22 cellular contexts compared by ENCODE assay signal in the genomic region with DNA sequence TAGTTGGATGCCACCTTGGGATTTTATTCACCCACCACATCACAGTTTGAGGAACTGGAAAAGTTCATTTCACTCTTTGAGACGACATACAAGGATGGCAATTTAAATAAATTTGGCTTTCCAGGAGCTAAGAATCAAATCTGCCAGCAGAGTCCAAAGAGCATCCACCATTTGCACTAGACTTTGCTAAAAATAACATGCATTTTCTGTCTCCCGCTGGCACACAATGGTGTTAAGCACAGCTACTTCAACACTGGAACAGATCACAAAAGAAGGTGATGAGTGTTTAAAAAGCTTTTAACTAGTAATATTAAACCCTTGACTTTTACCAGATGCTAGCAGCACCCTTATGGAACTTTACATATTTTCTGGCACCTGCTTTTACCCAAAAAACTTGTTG. TPM values are rescaled to one million over a fixed set of nuclear protein-coding genes. Genes with fewer than 3 reads are reported as not detected.
DNase-seq lines count a peak whose midpoint lies in the region; ATAC-seq and TF ChIP-seq lines count a peak whose summit lies in the region.
"Had no signal": no experiment of that assay in that cellular context is flagged by ENCODE, and none has a peak within 500 bp of the region (broad histone marks: within the 10 kb centered on the region; RNA-seq: fewer than 3 reads in every experiment).

No MANE protein-coding gene starts in this region.

- intact Hi-C loops in Right ventricle myocardium inferior (cut with DNase I): no loop called here

- H2AFZ ChIP-seq in hepatocyte: no peak overlapping the region
- no peak overlapping the region for H2AFZ ChIP-seq in smooth muscle cell (ENCODE audit: low read depth)
- H2AFZ ChIP-seq: PC-9 had no signal

- no peak overlapping the region for H3K4me3 ChIP-seq in right atrium auricular region
- no peak overlapping the region for H3K4me3 ChIP-seq in hepatocyte
- H3K4me3 ChIP-seq in smooth muscle cell: no peak overlapping the region
- H3K4me3 ChIP-seq: BLaER1, GM12878, K562, PC-9, SJSA1 had no signal

- no peaks in the 10 kb centered on the region for H4K20me1 ChIP-seq in hepatocyte (ENCODE audit: insufficient read depth, poor library complexity, severe bottlenecking)
- no peaks in the 10 kb centered on the region for H4K20me1 ChIP-seq in smooth muscle cell (ENCODE audit: low read depth)
- H4K20me1 ChIP-seq: BLaER1 had no signal

- H3F3A ChIP-seq in smooth muscle cell (ENCODE audit: low read depth): no peaks in the 10 kb centered on the region

- H3K79me2 ChIP-seq in hepatocyte (no peaks in the 10 kb centered on the region), smooth muscle cell (ENCODE audit: low read depth) (no peaks in the 10 kb centered on the region)

- WGBS in hepatocyte (ENCODE audit: low lambda C conversion rate, missing lambda C conversion rate): 48% methylated on average over 2 of the region's 2 CpGs
- WGBS in smooth muscle cell (ENCODE audit: low lambda C conversion rate): 75% methylated on average over 2 of the region's 2 CpGs

- no peaks in the 10 kb centered on the region for H3K27me3 ChIP-seq in right atrium auricular region
- no peaks in the 10 kb centered on the region for H3K27me3 ChIP-seq in hepatocyte
- peaks cover 20% of the 10 kb centered on the region for H3K27me3 ChIP-seq in smooth muscle cell (ENCODE audit: low read depth)
- H3K27me3 ChIP-seq: BLaER1 had no signal

- no peak for TF ChIP-seq CTCF in right atrium auricular region (IDR thresholded peaks at IDR 0.05)
- no peak for TF ChIP-seq CTCF in hepatocyte (IDR thresholded peaks at IDR 0.05; ENCODE audit: poor library complexity)
- TF ChIP-seq CTCF in smooth muscle cell (IDR thresholded peaks at IDR 0.05; ENCODE audit: borderline replicate concordance, insufficient read depth, poor library complexity, severe bottlenecking): no peak

- no peaks in the 10 kb centered on the region for H3K9me2 ChIP-seq in hepatocyte (replicated peaks; ENCODE audit: insufficient read depth)

- no peaks in the 10 kb centered on the region for H3K36me3 ChIP-seq in right atrium auricular region
- H3K36me3 ChIP-seq in hepatocyte (replicated peaks; ENCODE audit: insufficient read depth, low read depth): no peaks in the 10 kb centered on the region
- no peaks in the 10 kb centered on the region for H3K36me3 ChIP-seq in smooth muscle cell (ENCODE audit: low read depth)
- H3K36me3 ChIP-seq: BLaER1, SJSA1 had no signal

- H3K9me3 ChIP-seq in right atrium auricular region: no peaks in the 10 kb centered on the region
- H3K9me3 ChIP-seq in hepatocyte (ENCODE audit: low read depth): no peaks in the 10 kb centered on the region
- no peaks in the 10 kb centered on the region for H3K9me3 ChIP-seq in smooth muscle cell (replicated peaks; ENCODE audit: low read depth)
- H3K9me3 ChIP-seq: SJSA1 had no signal

- no peak overlapping the region for H3K9ac ChIP-seq in smooth muscle cell (ENCODE audit: low read depth)
- H3K9ac ChIP-seq: BLaER1 had no signal

- peak; percentile 62 for ATAC-seq in Right ventricle myocardium inferior
- ATAC-seq: GM12878, HCT116, K562, T-helper 17 cell had no signal

- H3K4me1 ChIP-seq in right atrium auricular region: no peaks in the 10 kb centered on the region
- H3K4me1 ChIP-seq in hepatocyte (ENCODE audit: insufficient read depth): no peaks in the 10 kb centered on the region
- H3K4me1 ChIP-seq in smooth muscle cell (ENCODE audit: low read depth): no peaks in the 10 kb centered on the region
- H3K4me1 ChIP-seq: BLaER1 had no signal

- H3K4me2 ChIP-seq in hepatocyte (peak overlapping the region; percentile 8), smooth muscle cell (no peak overlapping the region)
- H3K4me2 ChIP-seq: BLaER1, PC-9 had no signal

- H3K27ac ChIP-seq in right atrium auricular region: no peak overlapping the region
- H3K27ac ChIP-seq in hepatocyte: no peak overlapping the region
- no peak overlapping the region for H3K27ac ChIP-seq in smooth muscle cell (ENCODE audit: low read depth)
- H3K27ac ChIP-seq: BLaER1, PC-9, SJSA1 had no signal

- DNase-seq in Right ventricle myocardium inferior (ENCODE audit: missing footprints): no peak
- DNase-seq in right atrium auricular region (ENCODE audit: low spot score): no peak
- DNase-seq in NCI-H187 treated with DMSO at 0.1 percent for 48 hours (lab: John Stamatoyannopoulos, UW): peak; percentile 98
- peak; percentile 29 for DNase-seq in NCI-H2227 treated with DMSO at 0.1 percent for 48 hours (lab: John Stamatoyannopoulos, UW)
- no peak for DNase-seq in hepatocyte (ENCODE audit: low spot score)
- no peak for DNase-seq in HT-29 (ENCODE audit: low spot score)
- DNase-seq in SW 1271 (lab: John Stamatoyannopoulos, UW): no peak
- no peak for DNase-seq in smooth muscle cell (lab: John Stamatoyannopoulos, UW; ENCODE audit: unreplicated experiment)
- DNase-seq: CD8-positive, alpha-beta memory T cell; DMS53; EL; GOT3; NCI-H1694 treated with DMSO at 0.1 percent for 48 hours; NCI-H524 treated with DMSO at 0.1 percent for 48 hours; PC-9; T-helper 17 cell had no signal

RNA-seq across cellular contexts. Expression of a gene that starts 44.6 kb away (rescaled TPM):
- 0.87 TPM for total RNA-seq in Right ventricle myocardium inferior
- 1 to 10 TPM; 6.7 to 8.5 TPM for total RNA-seq in right atrium auricular region
- total RNA-seq in hepatocyte: not detected in 2 replicates
- 0.45 TPM in 1 of 2 replicates, not detected in the other for polyA plus RNA-seq in hepatocyte
- not detected in 2 replicates for total RNA-seq in HT-29 (2014; rRNA removed; shearing (Covaris generic))
- 0.27 TPM in 1 of 2 replicates, not detected in the other for total RNA-seq in smooth muscle cell
- 0.34 TPM in 1 of 2 replicates, not detected in the other for polyA plus RNA-seq in smooth muscle cell
- total RNA-seq: A673; CD8-positive, alpha-beta memory T cell; PC-9; T-helper 17 cell had no signal
- polyA plus RNA-seq: CD8-positive, alpha-beta memory T cell had no signal

RNA-seq across cellular contexts. Expression of a gene that starts 56.5 kb away (rescaled TPM):
- total RNA-seq in Right ventricle myocardium inferior: 0.62 TPM
- 1 to 10 TPM in 1 of 2 donors, not detected in 1; 1.5 TPM for total RNA-seq in right atrium auricular region
- total RNA-seq in hepatocyte: 5.8 and 7.2 TPM in 2 replicates
- polyA plus RNA-seq in hepatocyte: 1.5 and 3.9 TPM in 2 replicates
- total RNA-seq in HT-29 (2014; rRNA removed; shearing (Covaris generic)): 2.9 and 3.1 TPM in 2 replicates
- total RNA-seq in smooth muscle cell: not detected in 2 replicates
- polyA plus RNA-seq in smooth muscle cell: not detected in 2 replicates
- total RNA-seq: A673, PC-9, SJSA1 had no signal
- polyA plus RNA-seq: K562 had no signal

RNA-seq across cellular contexts. Expression of a gene that starts 58.3 kb away (rescaled TPM):
- 1.8 TPM for total RNA-seq in Right ventricle myocardium inferior
- 10 to 100 TPM in 1 of 2 donors, 1 to 10 TPM in 1; 7.3 to 23.2 TPM for total RNA-seq in right atrium auricular region
- 2.4 and 3.4 TPM in 2 replicates for total RNA-seq in hepatocyte
- 0.28 and 1.6 TPM in 2 replicates for polyA plus RNA-seq in hepatocyte
- total RNA-seq in HT-29 (2014; rRNA removed; shearing (Covaris generic)): 0.05 and 0.48 TPM in 2 replicates
- total RNA-seq in smooth muscle cell: 0.04 and 0.22 TPM in 2 replicates
- polyA plus RNA-seq in smooth muscle cell: 0.07 TPM in 1 of 2 replicates, not detected in the other
- total RNA-seq: A673, PC-9 had no signal
- polyA plus RNA-seq: CD8-positive, alpha-beta memory T cell had no signal

Comparison
In these comparisons a context has a peak if more than half of its experiments do, and no peak if none do; other contexts are left out.
1. DNase-seq: peak in NCI-H187 treated with DMSO at 0.1 percent for 48 hours (single experiment) and NCI-H2227 treated with DMSO at 0.1 percent for 48 hours (single experiment); none in Right ventricle myocardium inferior (single experiment), right atrium auricular region (single experiment), hepatocyte (single experiment), HT-29 (single experiment), SW 1271 (0 of 2) and smooth muscle cell (single experiment).